In the genomic region with DNA sequence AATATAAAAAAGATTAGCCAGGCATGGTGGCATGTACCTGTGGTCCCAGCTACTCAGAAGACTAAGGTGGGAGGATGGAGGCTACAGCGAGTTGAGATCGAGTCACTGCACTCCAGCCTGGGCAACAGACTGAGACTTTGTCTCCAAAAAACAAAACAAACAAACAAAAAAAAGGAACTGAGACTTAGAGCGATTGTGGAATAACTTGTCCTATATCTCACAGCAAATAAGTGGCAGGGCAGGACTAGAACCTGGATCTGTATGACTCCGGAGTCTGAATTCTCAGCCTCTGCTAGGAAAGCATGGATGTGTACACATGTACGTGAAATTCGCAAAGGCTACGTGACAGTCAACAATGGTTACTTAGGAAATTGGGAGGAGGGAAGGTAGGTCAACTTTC, we compare ENCODE assay signal across 27 cellular contexts. TPM values are rescaled to one million over a fixed set of nuclear protein-coding genes. Genes with fewer than 3 reads are reported as not detected.
DNase-seq lines count a peak whose midpoint lies in the region; ATAC-seq, FAIRE-seq and TF ChIP-seq lines count a peak whose summit lies in the region.
"Had no signal": no experiment of that assay in that cellular context is flagged by ENCODE, and none has a peak within 500 bp of the region (broad histone marks: within the 10 kb centered on the region; RNA-seq: fewer than 3 reads in every experiment).

No MANE protein-coding gene starts in this region.

- peak overlapping the region; percentile 22; the same call in 1 of the 2 replicates for H3K4me2 ChIP-seq in BLaER1
- no peak overlapping the region for H3K4me2 ChIP-seq in GM23338
- H3K4me2 ChIP-seq in H1 (ENCODE audit: insufficient read depth in 1 of 2, low read depth in 2 of 2, low read length in 2 of 2) = no peak overlapping the region

- H3K27me3 ChIP-seq in BLaER1 (no peaks in the 10 kb centered on the region), GM23338 (ENCODE audit: insufficient read depth) (no peaks in the 10 kb centered on the region), H1 (replicated peaks in 1 of 4; ENCODE audit: control insufficient read depth in 3 of 4, extremely low read depth in 1 of 4, insufficient read depth in 3 of 4, low read length in 3 of 4) (no peaks in the 10 kb centered on the region)

- H4K8ac ChIP-seq in H1 (ENCODE audit: extremely low read depth, insufficient read depth, low read length) = no peak overlapping the region

- no peak overlapping the region for H3K18ac ChIP-seq in H1 (ENCODE audit: extremely low read depth, low read length)

- H3K4me3 ChIP-seq in BLaER1 (no peak overlapping the region), GM23338 (no peak overlapping the region), H1 (ENCODE audit: extremely low read depth in 1 of 4, insufficient read depth in 2 of 4, low read depth in 3 of 4, low read length in 4 of 4) (no peak overlapping the region)
- H3K4me3 ChIP-seq: GM23248, K562 had no signal

- DNase-seq in CD1c-positive myeloid dendritic cell (ENCODE audit: extremely low spot score) = peak; percentile 49
- DNase-seq in GM23338 (ENCODE audit: low spot score) = no peak
- no peak for DNase-seq in H1 (ENCODE audit: low read depth in 1 of 2, low spot score in 2 of 2)
- DNase-seq in amygdala (lab: John Stamatoyannopoulos, UW) = no peak
- DNase-seq: AML-193; CD4-positive, CD25-positive, alpha-beta regulatory T cell; CD8-positive, alpha-beta memory T cell; COR-L47; DMS 273 treated with DMSO at 0.1 percent for 48 hours; DMS53; DND-41; EL; GM23248; H7; HFFc6; IMR-90 had no signal

- POLR2A ChIA-PET in H1 (lab: Charles Lee; ENCODE audit: partially characterized antibody) = interaction anchor here (1.0 kb wide), 1 partner anchor 39 kb away, joined by 3 read pairs; no protein-coding TSS in a partner anchor

- no peak overlapping the region for H3K4ac ChIP-seq in H1 (replicated peaks; ENCODE audit: insufficient read length, low read depth, low read length)

- H4K91ac ChIP-seq in H1 (replicated peaks; ENCODE audit: insufficient read length, low read length) = no peak overlapping the region

- no peak overlapping the region for H4K5ac ChIP-seq in H1 (ENCODE audit: insufficient read length, low read depth, low read length)

- no peak overlapping the region for H2BK20ac ChIP-seq in H1 (ENCODE audit: low read length)

- H3K9me3 ChIP-seq in BLaER1 = no peaks in the 10 kb centered on the region
- no peaks in the 10 kb centered on the region for H3K9me3 ChIP-seq in H1 (ENCODE audit: insufficient read depth in 2 of 2, low read depth in 1 of 2, low read length in 1 of 2)

- no peak for TF ChIP-seq RAD21 in H1 (IDR thresholded peaks at IDR 0.05 in 1 of 2, conservative IDR thresholded peaks at IDR 0.05 in 1 of 2; ENCODE audit: low read depth in 2 of 2, low read length in 2 of 2)

- CTCF ChIA-PET in H1 (lab: Charles Lee; ENCODE audit: partially characterized antibody) = interaction anchor here (0.8 to 3.7 kb wide), 12 partner anchors 10 to 413 kb away, joined by 3 to 51 read pairs (median 6); a partner anchor contains a TSS

- 93% methylated on average over 7 of the region's 7 CpGs; no CpG with 5 or more reads in 1 of the 2 experiments for WGBS in H1 (ENCODE audit: extremely low coverage in 1 of 2, insufficient coverage in 1 of 2, insufficient read length in 1 of 2, insufficient replicate concordance in 2 of 2, low coverage in 1 of 2, low lambda C conversion rate in 2 of 2, missing lambda C conversion rate in 1 of 2), 2 experiments

- no peak overlapping the region for H3K27ac Mint-ChIP-seq in GM23338
- H3K27ac Mint-ChIP-seq: CD4-positive, CD25-positive, alpha-beta regulatory T cell; CD8-positive, alpha-beta memory T cell; HFFc6 had no signal

- H3K23ac ChIP-seq in H1 (ENCODE audit: insufficient read length) = no peak overlapping the region

- H2BK15ac ChIP-seq in H1 (ENCODE audit: low read length) = 0 out of 2 replicates have a peak overlapping the region, but pooled peaks have one; percentile 75

- H2AK5ac ChIP-seq in H1 (ENCODE audit: low read depth, low read length) = no peak overlapping the region

- FAIRE-seq in H1 (lab: Jason Lieb, UNC) = no peak
- FAIRE-seq: A204.1, GM19239, K562 had no signal

- peaks cover 9% of the 10 kb centered on the region; the same call in 2 of the 3 replicates for H3K4me1 Mint-ChIP-seq in GM23338

- no peak overlapping the region for H2BK12ac ChIP-seq in H1 (ENCODE audit: low read depth, low read length)

- H3K23me2 ChIP-seq in H1 (ENCODE audit: low read depth, low read length) = no peaks in the 10 kb centered on the region

- no peaks in the 10 kb centered on the region for H3F3A ChIP-seq in GM23338 (replicated peaks; ENCODE audit: low read depth)

- no peaks in the 10 kb centered on the region for H3K9me2 ChIP-seq in GM23338 (ENCODE audit: insufficient read depth)

- H3K9me3 Mint-ChIP-seq in GM23338 = no peaks in the 10 kb centered on the region
- H3K9me3 Mint-ChIP-seq: CD4-positive, CD25-positive, alpha-beta regulatory T cell; CD8-positive, alpha-beta memory T cell; HFFc6 had no signal

- 0 out of 2 replicates have a peak overlapping the region, but pooled peaks have one; percentile 5 for H3K9ac ChIP-seq in BLaER1
- no peak overlapping the region for H3K9ac ChIP-seq in H1 (replicated peaks in 1 of 4; ENCODE audit: extremely low read depth in 1 of 4, low read depth in 3 of 4, low read length in 3 of 4)
- H3K9ac ChIP-seq: GM23248 had no signal

- H3K79me2 ChIP-seq in GM23338 (replicated peaks; ENCODE audit: insufficient read depth) (no peaks in the 10 kb centered on the region), H1 (ENCODE audit: control insufficient read depth in 1 of 2, insufficient read depth in 2 of 2, low read length in 2 of 2) (no peaks in the 10 kb centered on the region)

- peaks cover 17% of the 10 kb centered on the region for H3K27me3 Mint-ChIP-seq in GM23338 (ENCODE audit: insufficient read depth, low read depth, poor library complexity)

- no peak overlapping the region for H2BK120ac ChIP-seq in H1 (replicated peaks; ENCODE audit: low read depth, low read length)

- no peak for ATAC-seq in GM23338
- ATAC-seq in HG02981 (IDR thresholded peaks at IDR 0.05; ENCODE audit: unreplicated experiment) = no peak
- ATAC-seq in HG03280 (IDR thresholded peaks at IDR 0.05; ENCODE audit: unreplicated experiment) = no peak
- ATAC-seq in HG03175 (IDR thresholded peaks at IDR 0.05; ENCODE audit: unreplicated experiment) = no peak
- ATAC-seq: HCT116, K562 had no signal

- no peak overlapping the region for H2BK5ac ChIP-seq in H1 (ENCODE audit: low read depth, low read length)

- no peak overlapping the region for H3K4me3 Mint-ChIP-seq in GM23338
- H3K4me3 Mint-ChIP-seq: CD4-positive, CD25-positive, alpha-beta regulatory T cell; CD8-positive, alpha-beta memory T cell; HFFc6 had no signal

- H3K56ac ChIP-seq in H1 (replicated peaks; ENCODE audit: insufficient read length, low read depth, low read length) = no peak overlapping the region

- TF ChIP-seq POLR2A in H1 (IDR thresholded peaks at IDR 0.05; ENCODE audit: control extremely low read depth in 1 of 2, low read depth in 2 of 2, low read length in 2 of 2) = no peak

- H3K4me1 ChIP-seq in BLaER1 (peaks cover 39% of the 10 kb centered on the region), GM23338 (ENCODE audit: insufficient read depth) (peaks cover 9% of the 10 kb centered on the region; the same call in 1 of the 2 replicates), H1 (replicated peaks in 1 of 4; ENCODE audit: control insufficient read depth in 3 of 4, insufficient read depth in 4 of 4, low read length in 3 of 4) (no peaks in the 10 kb centered on the region)

- H2AFZ ChIP-seq in GM23338 (peak overlapping the region; percentile 86; the same call in 1 of the 2 replicates), H1 (ENCODE audit: low read length) (no peak overlapping the region)
- H2AFZ ChIP-seq: GM23248 had no signal

- no peaks in the 10 kb centered on the region for H3K36me3 Mint-ChIP-seq in GM23338 (ENCODE audit: low read depth)
- H3K36me3 Mint-ChIP-seq: CD4-positive, CD25-positive, alpha-beta regulatory T cell; CD8-positive, alpha-beta memory T cell had no signal

- H4K20me1 ChIP-seq in BLaER1 (no peaks in the 10 kb centered on the region), GM23338 (replicated peaks; ENCODE audit: insufficient read depth) (no peaks in the 10 kb centered on the region), H1 (replicated peaks in 1 of 2; ENCODE audit: control insufficient read depth in 1 of 2, insufficient read depth in 2 of 2, low read length in 2 of 2) (no peaks in the 10 kb centered on the region)

- H3K36me3 ChIP-seq in BLaER1 = no peaks in the 10 kb centered on the region
- no peaks in the 10 kb centered on the region for H3K36me3 ChIP-seq in GM23338 (ENCODE audit: insufficient read depth)
- H3K36me3 ChIP-seq in H1 (ENCODE audit: control insufficient read depth in 2 of 4, insufficient read depth in 4 of 4, low read length in 3 of 4) = no peaks in the 10 kb centered on the region

- TF ChIP-seq EP300 in H1 (IDR thresholded peaks at IDR 0.05; ENCODE audit: borderline replicate concordance in 1 of 2, low read depth in 2 of 2, low read length in 2 of 2) = no peak

- H3K27ac ChIP-seq in BLaER1 = no peak overlapping the region
- H3K27ac ChIP-seq in GM23338 (ENCODE audit: low read depth) = no peak overlapping the region
- no peak overlapping the region for H3K27ac ChIP-seq in H1 (ENCODE audit: low read depth, low read length)
- H3K27ac ChIP-seq: GM23248 had no signal

- TF ChIP-seq CTCF in GM23338 (conservative IDR thresholded peaks at IDR 0.05; ENCODE audit: low read depth in 2 of 2) (no peak), H1 (IDR thresholded peaks at IDR 0.05; ENCODE audit: control extremely low read depth in 1 of 3, insufficient read depth in 1 of 3, low read depth in 1 of 3, low read length in 3 of 3) (no peak)

- H3K79me1 ChIP-seq in H1 (ENCODE audit: low read depth, low read length) = no peaks in the 10 kb centered on the region

- H3K14ac ChIP-seq in H1 (ENCODE audit: insufficient read length) = no peak overlapping the region

RNA-seq across cellular contexts. Expression of a gene that starts 20.1 kb away (rescaled TPM):
- not detected in 2 replicates for total RNA-seq in GM23338 (2014; rRNA removed; shearing (Covaris generic))
- 1.6 and 2.7 TPM in 2 replicates for polyA plus RNA-seq in GM23338 (2016; fragmentation: Nextera tagmentation; extraction: Ambion mirVana)
- total RNA-seq in H1 (2021; fragmentation: NEBNext Ultra II Directional; extraction: Animal tissue kit (Norgen Biotek cat#: 25700)) = 0.69 and 1.0 TPM in 2 replicates
- 0.88 and 1.1 TPM in 2 replicates for polyA plus RNA-seq in H1 (2011; rRNA removed)
- polyA plus RNA-seq in H1 (2011; cell fraction: cytosol; rRNA removed) = 0.98 TPM
- polyA plus RNA-seq in H1 (2011; cell fraction: nucleus; rRNA removed) = 3.1 TPM
- 2.0 to 3.7 TPM (median 2.1 TPM) in 4 replicates for polyA plus RNA-seq in H1 (2012, experiment 1 of 2)
- polyA plus RNA-seq in H1 (2012, experiment 2 of 2) = not detected
- 2.6 TPM for polyA plus RNA-seq in H1 (2013, experiment 1 of 2)
- 3.4 TPM for polyA plus RNA-seq in H1 (2013, experiment 2 of 2)
- polyA minus RNA-seq in H1 (2011; rRNA and poly(A)+ RNA removed) = 1.1 TPM in 1 of 2 replicates, not detected in the other
- not detected for polyA minus RNA-seq in H1 (2011; cell fraction: cytosol; rRNA and poly(A)+ RNA removed)
- polyA minus RNA-seq in H1 (2011; cell fraction: nucleus; rRNA and poly(A)+ RNA removed) = not detected
- total RNA-seq: CD4-positive, CD25-positive, alpha-beta regulatory T cell; CD8-positive, alpha-beta memory T cell; G401; GM23248; HFFc6; HT-29; IMR-90; K562 had no signal
- polyA plus RNA-seq: BJ; CD4-positive, CD25-positive, alpha-beta regulatory T cell; CD8-positive, alpha-beta memory T cell; GM23248; IMR-90; K562 had no signal

RNA-seq across cellular contexts. Expression of a gene that starts 22.1 kb away (rescaled TPM):
- total RNA-seq in GM23338 (2014; rRNA removed; shearing (Covaris generic)) = not detected in 2 replicates
- polyA plus RNA-seq in GM23338 (2016; fragmentation: Nextera tagmentation; extraction: Ambion mirVana) = not detected in 2 replicates
- not detected in 2 replicates for total RNA-seq in H1 (2021; fragmentation: NEBNext Ultra II Directional; extraction: Animal tissue kit (Norgen Biotek cat#: 25700))
- polyA plus RNA-seq in H1 (2011; rRNA removed) = not detected in 2 replicates
- polyA plus RNA-seq in H1 (2011; cell fraction: cytosol; rRNA removed) = 0.05 TPM
- polyA plus RNA-seq in H1 (2011; cell fraction: nucleus; rRNA removed) = not detected
- not detected in 4 replicates for polyA plus RNA-seq in H1 (2012, experiment 1 of 2)
- polyA plus RNA-seq in H1 (2012, experiment 2 of 2) = not detected
- polyA plus RNA-seq in H1 (2013, experiment 1 of 2) = not detected
- not detected for polyA plus RNA-seq in H1 (2013, experiment 2 of 2)
- not detected in 2 replicates for polyA minus RNA-seq in H1 (2011; rRNA and poly(A)+ RNA removed)
- polyA minus RNA-seq in H1 (2011; cell fraction: cytosol; rRNA and poly(A)+ RNA removed) = not detected
- polyA minus RNA-seq in H1 (2011; cell fraction: nucleus; rRNA and poly(A)+ RNA removed) = not detected
- total RNA-seq: CD4-positive, CD25-positive, alpha-beta regulatory T cell; CD8-positive, alpha-beta memory T cell; G401; GM23248; H7; HFFc6; IMR-90; K562 had no signal
- polyA plus RNA-seq: BJ; CD4-positive, CD25-positive, alpha-beta regulatory T cell; CD8-positive, alpha-beta memory T cell; GM23248; IMR-90; K562 had no signal

RNA-seq across cellular contexts. Expression of a gene that starts 43.3 kb away (rescaled TPM):
- 259 and 276 TPM in 2 replicates for total RNA-seq in GM23338 (2014; rRNA removed; shearing (Covaris generic))
- 569 and 615 TPM in 2 replicates for polyA plus RNA-seq in GM23338 (2016; fragmentation: Nextera tagmentation; extraction: Ambion mirVana)
- total RNA-seq in H1 (2021; fragmentation: NEBNext Ultra II Directional; extraction: Animal tissue kit (Norgen Biotek cat#: 25700)) = 286 and 290 TPM in 2 replicates
- 330 and 379 TPM in 2 replicates for polyA plus RNA-seq in H1 (2011; rRNA removed)
- polyA plus RNA-seq in H1 (2011; cell fraction: cytosol; rRNA removed) = 305 TPM
- 394 TPM for polyA plus RNA-seq in H1 (2011; cell fraction: nucleus; rRNA removed)
- 348 to 373 TPM (median 354 TPM) in 4 replicates for polyA plus RNA-seq in H1 (2012, experiment 1 of 2)
- polyA plus RNA-seq in H1 (2012, experiment 2 of 2) = 1,001 TPM
- 537 TPM for polyA plus RNA-seq in H1 (2013, experiment 1 of 2)
- 545 TPM for polyA plus RNA-seq in H1 (2013, experiment 2 of 2)
- 79.4 and 88.8 TPM in 2 replicates for polyA minus RNA-seq in H1 (2011; rRNA and poly(A)+ RNA removed)
- polyA minus RNA-seq in H1 (2011; cell fraction: cytosol; rRNA and poly(A)+ RNA removed) = 91.4 TPM
- polyA minus RNA-seq in H1 (2011; cell fraction: nucleus; rRNA and poly(A)+ RNA removed) = 108 TPM
- total RNA-seq: CD4-positive, CD25-positive, alpha-beta regulatory T cell had no signal

RNA-seq across cellular contexts. Expression of a gene that starts 58.0 kb away (rescaled TPM):
- total RNA-seq in GM23338 (2014; rRNA removed; shearing (Covaris generic)) = not detected in 2 replicates
- polyA plus RNA-seq in GM23338 (2016; fragmentation: Nextera tagmentation; extraction: Ambion mirVana) (0.39 and 0.42 TPM in 2 replicates), H1 (2011; rRNA removed) (not detected in 2 replicates)
- not detected in 2 replicates for total RNA-seq in H1 (2021; fragmentation: NEBNext Ultra II Directional; extraction: Animal tissue kit (Norgen Biotek cat#: 25700))
- polyA plus RNA-seq in H1 (2011; cell fraction: cytosol; rRNA removed) = not detected
- polyA plus RNA-seq in H1 (2011; cell fraction: nucleus; rRNA removed) = not detected
- polyA plus RNA-seq in H1 (2012, experiment 1 of 2) = 0.28 TPM in 1 of 4 replicates, not detected in the others
- 0.16 TPM for polyA plus RNA-seq in H1 (2012, experiment 2 of 2)
- polyA plus RNA-seq in H1 (2013, experiment 1 of 2) = not detected
- not detected for polyA plus RNA-seq in H1 (2013, experiment 2 of 2)
- polyA minus RNA-seq in H1 (2011; rRNA and poly(A)+ RNA removed) = not detected in 2 replicates
- not detected for polyA minus RNA-seq in H1 (2011; cell fraction: cytosol; rRNA and poly(A)+ RNA removed)
- not detected for polyA minus RNA-seq in H1 (2011; cell fraction: nucleus; rRNA and poly(A)+ RNA removed)
- total RNA-seq: CD4-positive, CD25-positive, alpha-beta regulatory T cell; CD8-positive, alpha-beta memory T cell; G401; H7; HT-29 had no signal
- polyA plus RNA-seq: CD4-positive, CD25-positive, alpha-beta regulatory T cell; CD8-positive, alpha-beta memory T cell; K562 had no signal
